ENCODE assay signal across 1 cellular context in the genomic region with DNA sequence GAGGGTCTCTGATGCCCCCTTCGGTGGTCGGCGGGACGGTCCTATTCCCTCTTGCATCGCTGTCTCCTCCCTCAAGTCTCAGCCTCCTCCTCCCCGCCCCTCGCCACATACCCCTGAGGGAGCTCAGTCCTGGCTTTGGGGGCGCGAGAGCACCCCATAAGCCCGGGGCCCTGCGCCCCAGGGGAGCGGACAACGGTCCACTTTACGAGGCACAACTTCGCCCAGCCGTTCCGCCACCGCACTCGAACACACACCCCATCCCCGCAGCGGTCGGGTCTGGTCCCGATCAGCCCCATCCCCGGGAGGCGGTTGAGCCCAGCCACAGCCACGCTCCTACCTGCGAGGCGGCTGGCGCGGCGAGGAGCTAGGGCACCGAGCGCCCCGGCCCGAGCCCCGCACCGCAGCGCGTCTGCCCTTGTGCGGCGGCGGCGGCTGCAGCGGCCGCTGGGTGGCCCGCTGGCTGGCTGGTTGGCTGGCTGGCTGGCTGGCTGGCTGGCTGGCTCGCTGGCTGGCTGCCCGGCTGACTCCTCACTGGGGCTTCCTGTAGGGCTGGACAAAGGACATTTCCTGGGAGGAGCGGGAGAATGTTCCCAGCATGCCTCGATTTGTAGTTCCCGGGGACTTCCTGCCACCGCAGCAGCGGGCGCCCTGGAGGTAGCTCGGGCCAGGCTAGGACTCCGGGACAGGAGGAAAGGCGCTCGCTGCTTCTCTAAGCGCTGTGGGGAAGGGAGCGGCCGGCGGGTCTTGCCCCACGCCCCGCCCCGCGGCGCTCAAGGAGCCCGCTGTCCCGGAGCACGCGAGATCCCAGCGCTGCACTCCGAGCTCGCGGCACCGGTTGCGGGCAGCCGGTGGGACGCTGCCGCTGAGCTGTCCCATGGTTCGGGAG.
TF ChIP-seq lines count a peak whose summit lies in the region.

TSS of gene ZNF697 (minus strand) at position 533 of the 886 bp plus-strand sequence. CDS start 22,166 bp downstream, outside the sequence.

TF ChIP-seq in HepG2, 621 proteins besides CTCF, POLR2A, EP300 and RAD21 (continued from another document and continues in another):
- TF ChIP-seq CEBPZ (IDR thresholded peaks at IDR 0.05; ENCODE audit: low read length) (no peak), TAF1 (CRISPR knock-in tag; IDR thresholded peaks at IDR 0.05) (peak; percentile 77), TERF1 (CRISPR knock-in tag; IDR thresholded peaks at IDR 0.05) (no peak), CSRNP1 (CRISPR knock-in tag; IDR thresholded peaks at IDR 0.05) (0 out of 2 replicates have a peak, but pooled peaks have one; percentile 65), ZNF121 (CRISPR knock-in tag; IDR thresholded peaks at IDR 0.05) (peak; percentile 35; the same call in 1 of the 2 replicates), HMG20A (CRISPR knock-in tag; IDR thresholded peaks at IDR 0.05; ENCODE audit: borderline replicate concordance) (no peak), ERF (CRISPR knock-in tag; IDR thresholded peaks at IDR 0.05) (peak; percentile 65; the same call in 1 of the 2 replicates), ZNF30 (CRISPR knock-in tag; IDR thresholded peaks at IDR 0.05) (0 out of 2 replicates have a peak, but pooled peaks have one; percentile 51), RNF2 (conservative IDR thresholded peaks at IDR 0.05; ENCODE audit: low read depth) (0 out of 2 replicates have a peak, but pooled peaks have one; percentile 32), ZNF546 (CRISPR knock-in tag; conservative IDR thresholded peaks at IDR 0.05) (peak; percentile 99), ZNF460 (CRISPR knock-in tag; IDR thresholded peaks at IDR 0.05; ENCODE audit: borderline replicate concordance) (no peak), LBX2 (CRISPR knock-in tag; IDR thresholded peaks at IDR 0.05; ENCODE audit: borderline replicate concordance) (0 out of 2 replicates have a peak, but pooled peaks have one; percentile 60), MIXL1 (CRISPR knock-in tag; IDR thresholded peaks at IDR 0.05) (no peak), ZNF614 (CRISPR knock-in tag; IDR thresholded peaks at IDR 0.05; ENCODE audit: borderline replicate concordance) (no peak), FOXO4 (CRISPR knock-in tag; conservative IDR thresholded peaks at IDR 0.05) (0 out of 2 replicates have a peak, but pooled peaks have one; percentile 53), ZNF788 (CRISPR knock-in tag; IDR thresholded peaks at IDR 0.05; ENCODE audit: borderline replicate concordance) (peak; percentile 88; the same call in 1 of the 2 replicates), GMEB1 (CRISPR knock-in tag; IDR thresholded peaks at IDR 0.05; ENCODE audit: borderline replicate concordance) (peak; percentile 53), HNRNPLL (IDR thresholded peaks at IDR 0.05; ENCODE audit: low read depth, low read length, poor library complexity, severe bottlenecking) (peak; percentile 46)
- TF ChIP-seq, protein P1, sequence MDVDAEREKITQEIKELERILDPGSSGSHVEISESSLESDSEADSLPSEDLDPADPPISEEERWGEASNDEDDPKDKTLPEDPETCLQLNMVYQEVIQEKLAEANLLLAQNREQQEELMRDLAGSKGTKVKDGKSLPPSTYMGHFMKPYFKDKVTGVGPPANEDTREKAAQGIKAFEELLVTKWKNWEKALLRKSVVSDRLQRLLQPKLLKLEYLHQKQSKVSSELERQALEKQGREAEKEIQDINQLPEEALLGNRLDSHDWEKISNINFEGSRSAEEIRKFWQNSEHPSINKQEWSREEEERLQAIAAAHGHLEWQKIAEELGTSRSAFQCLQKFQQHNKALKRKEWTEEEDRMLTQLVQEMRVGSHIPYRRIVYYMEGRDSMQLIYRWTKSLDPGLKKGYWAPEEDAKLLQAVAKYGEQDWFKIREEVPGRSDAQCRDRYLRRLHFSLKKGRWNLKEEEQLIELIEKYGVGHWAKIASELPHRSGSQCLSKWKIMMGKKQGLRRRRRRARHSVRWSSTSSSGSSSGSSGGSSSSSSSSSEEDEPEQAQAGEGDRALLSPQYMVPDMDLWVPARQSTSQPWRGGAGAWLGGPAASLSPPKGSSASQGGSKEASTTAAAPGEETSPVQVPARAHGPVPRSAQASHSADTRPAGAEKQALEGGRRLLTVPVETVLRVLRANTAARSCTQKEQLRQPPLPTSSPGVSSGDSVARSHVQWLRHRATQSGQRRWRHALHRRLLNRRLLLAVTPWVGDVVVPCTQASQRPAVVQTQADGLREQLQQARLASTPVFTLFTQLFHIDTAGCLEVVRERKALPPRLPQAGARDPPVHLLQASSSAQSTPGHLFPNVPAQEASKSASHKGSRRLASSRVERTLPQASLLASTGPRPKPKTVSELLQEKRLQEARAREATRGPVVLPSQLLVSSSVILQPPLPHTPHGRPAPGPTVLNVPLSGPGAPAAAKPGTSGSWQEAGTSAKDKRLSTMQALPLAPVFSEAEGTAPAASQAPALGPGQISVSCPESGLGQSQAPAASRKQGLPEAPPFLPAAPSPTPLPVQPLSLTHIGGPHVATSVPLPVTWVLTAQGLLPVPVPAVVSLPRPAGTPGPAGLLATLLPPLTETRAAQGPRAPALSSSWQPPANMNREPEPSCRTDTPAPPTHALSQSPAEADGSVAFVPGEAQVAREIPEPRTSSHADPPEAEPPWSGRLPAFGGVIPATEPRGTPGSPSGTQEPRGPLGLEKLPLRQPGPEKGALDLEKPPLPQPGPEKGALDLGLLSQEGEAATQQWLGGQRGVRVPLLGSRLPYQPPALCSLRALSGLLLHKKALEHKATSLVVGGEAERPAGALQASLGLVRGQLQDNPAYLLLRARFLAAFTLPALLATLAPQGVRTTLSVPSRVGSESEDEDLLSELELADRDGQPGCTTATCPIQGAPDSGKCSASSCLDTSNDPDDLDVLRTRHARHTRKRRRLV (CRISPR knock-in tag; IDR thresholded peaks at IDR 0.05) = no peak
- TF ChIP-seq, protein P2, sequence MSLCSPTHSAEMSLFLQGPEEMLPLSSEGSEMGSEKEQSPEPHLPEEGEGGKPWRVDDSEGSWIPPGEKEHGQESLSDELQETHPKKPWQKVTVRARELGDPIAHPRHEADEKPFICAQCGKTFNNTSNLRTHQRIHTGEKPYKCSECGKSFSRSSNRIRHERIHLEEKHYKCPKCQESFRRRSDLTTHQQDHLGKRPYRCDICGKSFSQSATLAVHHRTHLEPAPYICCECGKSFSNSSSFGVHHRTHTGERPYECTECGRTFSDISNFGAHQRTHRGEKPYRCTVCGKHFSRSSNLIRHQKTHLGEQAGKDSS (CRISPR knock-in tag; IDR thresholded peaks at IDR 0.05; ENCODE audit: borderline replicate concordance, low read depth) = peak; percentile 56; the same call in 1 of the 2 replicates
- TF ChIP-seq, protein P3, sequence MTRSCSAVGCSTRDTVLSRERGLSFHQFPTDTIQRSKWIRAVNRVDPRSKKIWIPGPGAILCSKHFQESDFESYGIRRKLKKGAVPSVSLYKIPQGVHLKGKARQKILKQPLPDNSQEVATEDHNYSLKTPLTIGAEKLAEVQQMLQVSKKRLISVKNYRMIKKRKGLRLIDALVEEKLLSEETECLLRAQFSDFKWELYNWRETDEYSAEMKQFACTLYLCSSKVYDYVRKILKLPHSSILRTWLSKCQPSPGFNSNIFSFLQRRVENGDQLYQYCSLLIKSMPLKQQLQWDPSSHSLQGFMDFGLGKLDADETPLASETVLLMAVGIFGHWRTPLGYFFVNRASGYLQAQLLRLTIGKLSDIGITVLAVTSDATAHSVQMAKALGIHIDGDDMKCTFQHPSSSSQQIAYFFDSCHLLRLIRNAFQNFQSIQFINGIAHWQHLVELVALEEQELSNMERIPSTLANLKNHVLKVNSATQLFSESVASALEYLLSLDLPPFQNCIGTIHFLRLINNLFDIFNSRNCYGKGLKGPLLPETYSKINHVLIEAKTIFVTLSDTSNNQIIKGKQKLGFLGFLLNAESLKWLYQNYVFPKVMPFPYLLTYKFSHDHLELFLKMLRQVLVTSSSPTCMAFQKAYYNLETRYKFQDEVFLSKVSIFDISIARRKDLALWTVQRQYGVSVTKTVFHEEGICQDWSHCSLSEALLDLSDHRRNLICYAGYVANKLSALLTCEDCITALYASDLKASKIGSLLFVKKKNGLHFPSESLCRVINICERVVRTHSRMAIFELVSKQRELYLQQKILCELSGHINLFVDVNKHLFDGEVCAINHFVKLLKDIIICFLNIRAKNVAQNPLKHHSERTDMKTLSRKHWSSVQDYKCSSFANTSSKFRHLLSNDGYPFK (CRISPR knock-in tag; IDR thresholded peaks at IDR 0.05; ENCODE audit: borderline replicate concordance) = peak; percentile 46; the same call in 1 of the 2 replicates
- TF ChIP-seq, protein P4, sequence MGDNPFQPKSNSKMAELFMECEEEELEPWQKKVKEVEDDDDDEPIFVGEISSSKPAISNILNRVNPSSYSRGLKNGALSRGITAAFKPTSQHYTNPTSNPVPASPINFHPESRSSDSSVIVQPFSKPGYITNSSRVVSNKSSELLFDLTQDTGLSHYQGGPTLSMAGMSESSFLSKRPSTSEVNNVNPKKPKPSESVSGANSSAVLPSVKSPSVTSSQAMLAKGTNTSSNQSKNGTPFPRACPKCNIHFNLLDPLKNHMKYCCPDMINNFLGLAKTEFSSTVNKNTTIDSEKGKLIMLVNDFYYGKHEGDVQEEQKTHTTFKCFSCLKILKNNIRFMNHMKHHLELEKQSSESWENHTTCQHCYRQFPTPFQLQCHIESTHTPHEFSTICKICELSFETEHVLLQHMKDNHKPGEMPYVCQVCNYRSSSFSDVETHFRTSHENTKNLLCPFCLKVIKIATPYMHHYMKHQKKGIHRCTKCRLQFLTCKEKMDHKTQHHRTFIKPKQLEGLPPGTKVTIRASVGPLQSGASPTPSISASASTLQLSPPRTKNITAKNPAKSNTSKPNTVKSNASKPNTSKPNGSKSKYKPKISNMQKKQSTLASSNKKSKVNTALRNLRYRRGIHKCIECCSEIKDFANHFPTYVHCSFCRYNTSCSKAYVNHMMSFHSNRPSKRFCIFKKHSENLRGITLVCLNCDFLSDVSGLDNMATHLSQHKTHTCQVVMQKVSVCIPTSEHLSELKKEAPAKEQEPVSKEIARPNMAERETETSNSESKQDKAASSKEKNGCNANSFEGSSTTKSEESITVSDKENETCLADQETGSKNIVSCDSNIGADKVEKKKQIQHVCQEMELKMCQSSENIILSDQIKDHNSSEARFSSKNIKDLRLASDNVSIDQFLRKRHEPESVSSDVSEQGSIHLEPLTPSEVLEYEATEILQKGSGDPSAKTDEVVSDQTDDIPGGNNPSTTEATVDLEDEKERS (CRISPR knock-in tag; IDR thresholded peaks at IDR 0.05) = no peak
